ENCODE assay signal across 9 cellular contexts in the genomic region with DNA sequence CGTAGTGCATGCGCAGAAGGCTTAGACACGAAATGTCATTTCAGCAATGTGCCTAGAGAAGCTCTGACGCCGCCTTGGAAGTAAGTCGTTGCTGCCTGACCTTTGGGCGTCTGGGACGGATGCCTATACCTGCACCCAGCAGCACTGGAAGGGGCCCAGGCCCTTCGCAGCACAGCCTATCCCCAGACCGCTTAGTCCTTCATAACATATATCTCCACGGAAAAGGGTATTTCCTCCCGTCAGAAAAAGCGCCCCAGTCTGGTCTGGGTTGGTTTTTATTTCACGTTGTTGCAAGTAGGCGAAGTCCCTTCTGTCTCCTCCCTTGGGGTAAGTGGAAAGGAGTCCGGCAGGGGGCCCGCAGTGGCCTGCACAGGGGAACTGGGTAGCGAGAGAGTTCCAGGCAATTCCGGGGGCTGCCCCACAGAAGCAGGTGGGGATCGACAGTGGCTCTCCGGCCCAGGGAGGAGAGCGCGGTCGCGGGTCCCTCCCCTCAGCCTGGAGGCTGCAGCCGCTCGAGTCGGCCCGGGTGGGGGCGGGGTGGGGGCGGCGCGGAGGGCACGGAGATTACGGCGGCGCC. TPM values are rescaled to one million over a fixed set of nuclear protein-coding genes. Genes with fewer than 3 reads are reported as not detected.
DNase-seq lines count a peak whose midpoint lies in the region; ATAC-seq and TF ChIP-seq lines count a peak whose summit lies in the region.
"Had no signal": no experiment of that assay in that cellular context is flagged by ENCODE, and none has a peak within 500 bp of the region (broad histone marks: within the 10 kb centered on the region; RNA-seq: fewer than 3 reads in every experiment).

No MANE protein-coding gene starts in this region.

- H4K20me1 ChIP-seq in fibroblast of lung (ENCODE audit: control insufficient read depth, extremely low read depth, insufficient read depth, low read length), result no peaks in the 10 kb centered on the region

- H4K8ac ChIP-seq in neuronal stem cell (ENCODE audit: low read depth, low read length), result peak overlapping the region; percentile 82

- H3K4me3 ChIP-seq in fibroblast of lung (replicated peaks in 1 of 4; ENCODE audit: control extremely low read depth in 1 of 4, insufficient read depth in 1 of 4, low read depth in 3 of 4, low read length in 4 of 4) (peak overlapping the region; percentile 71 to 85 (median 75)), neuronal stem cell (ENCODE audit: low read length in 2 of 2) (peak overlapping the region; percentile 45 to 89)

- no peaks in the 10 kb centered on the region for H3K9me3 ChIP-seq in fibroblast of lung (ENCODE audit: control insufficient read depth, insufficient read depth, low read depth, low read length)
- H3K9me3 ChIP-seq in neuronal stem cell (replicated peaks in 1 of 2; ENCODE audit: control insufficient read depth in 2 of 2, insufficient read depth in 1 of 2, low read depth in 1 of 2, low read length in 2 of 2), result no peaks in the 10 kb centered on the region

- H3K23ac ChIP-seq in neuronal stem cell (ENCODE audit: low read depth, low read length, poor library complexity), result no peak overlapping the region

- H4K91ac ChIP-seq in neuronal stem cell (ENCODE audit: low read depth, low read length, poor library complexity), result no peak overlapping the region

- H3K9ac ChIP-seq in fibroblast of lung (ENCODE audit: insufficient read depth, low read length), result no peak overlapping the region
- H3K9ac ChIP-seq in neuronal stem cell (ENCODE audit: low read depth, low read length, poor library complexity), result peak overlapping the region; percentile 44

- H3K27ac ChIP-seq in fibroblast of lung (ENCODE audit: insufficient read depth, low read length) (peak overlapping the region; percentile 63), neuronal stem cell (replicated peaks; ENCODE audit: low read length) (no peak overlapping the region)

- peak overlapping the region; percentile 92 for H3K18ac ChIP-seq in neuronal stem cell (ENCODE audit: low read length)

- TF ChIP-seq POLR2A in GM18505 (IDR thresholded peaks at IDR 0.05; ENCODE audit: borderline replicate concordance, extremely low read depth, insufficient read depth, insufficient read length), result no peak

- H2BK12ac ChIP-seq in neuronal stem cell (ENCODE audit: low read length), result no peak overlapping the region

- no peaks in the 10 kb centered on the region for H3K36me3 ChIP-seq in fibroblast of lung (ENCODE audit: control insufficient read depth, insufficient read depth, low read length)
- no peaks in the 10 kb centered on the region for H3K36me3 ChIP-seq in neuronal stem cell (replicated peaks in 1 of 2; ENCODE audit: control insufficient read depth in 2 of 2, insufficient read depth in 2 of 2, low read length in 2 of 2)

- H3K4me1 ChIP-seq in fibroblast of lung (ENCODE audit: control insufficient read depth, extremely low read depth, insufficient read depth, low read length) (no peaks in the 10 kb centered on the region), neuronal stem cell (ENCODE audit: control insufficient read depth in 2 of 2, insufficient read depth in 1 of 2, low read depth in 1 of 2, low read length in 2 of 2) (peaks cover 0 to 4% of the 10 kb centered on the region in 2 donors)

- no peak overlapping the region for H2BK5ac ChIP-seq in neuronal stem cell (ENCODE audit: low read length)

- H3K4ac ChIP-seq in neuronal stem cell (ENCODE audit: low read length), result no peak overlapping the region

- peaks cover 3% of the 10 kb centered on the region for H3K79me1 ChIP-seq in neuronal stem cell (ENCODE audit: low read depth, low read length)

- no peak overlapping the region for H2BK15ac ChIP-seq in neuronal stem cell (ENCODE audit: low read length)

- peaks cover 23% of the 10 kb centered on the region for H3K79me2 ChIP-seq in fibroblast of lung (ENCODE audit: control insufficient read depth, insufficient read depth, low read length)

- peak; percentile 36 to 41 for TF ChIP-seq CTCF in fibroblast of lung (conservative IDR thresholded peaks at IDR 0.05 in 1 of 2, IDR thresholded peaks at IDR 0.05 in 1 of 2; ENCODE audit: low read depth in 1 of 2, low read length in 2 of 2)

- H3K14ac ChIP-seq in neuronal stem cell (ENCODE audit: low read length), result no peak overlapping the region

- no peak overlapping the region for H2AK5ac ChIP-seq in neuronal stem cell (ENCODE audit: low read depth, low read length)

- peak overlapping the region; percentile 74 for H2AFZ ChIP-seq in fibroblast of lung (ENCODE audit: low read length)
- H2AFZ ChIP-seq in neuronal stem cell (ENCODE audit: low read length), result peak overlapping the region; percentile 91

- H3K27me3 ChIP-seq in fibroblast of lung (ENCODE audit: control insufficient read depth, insufficient read depth, low read length) (no peaks in the 10 kb centered on the region), neuronal stem cell (ENCODE audit: control insufficient read depth in 3 of 3, insufficient read depth in 3 of 3, low read depth in 1 of 3, low read length in 3 of 3) (peaks cover 0 to 86% (median 19%) of the 10 kb centered on the region in 3 experiments)

- H3K4me2 ChIP-seq in fibroblast of lung (ENCODE audit: extremely low read depth, insufficient read depth, low read length), result peak overlapping the region; percentile 55
- H3K4me2 ChIP-seq in neuronal stem cell (ENCODE audit: insufficient read depth, low read length, poor library complexity, severe bottlenecking), result peak overlapping the region; percentile 91

- no peak overlapping the region for H2BK120ac ChIP-seq in neuronal stem cell (ENCODE audit: low read depth, low read length)

- DNase-seq in D341Med (ENCODE audit: low spot score), result peak; percentile 33
- DNase-seq in NCI-H2107 treated with DMSO at 0.1 percent for 48 hours (lab: John Stamatoyannopoulos, UW; ENCODE audit: unreplicated experiment), result peak; percentile 40
- peak; percentile 26 to 83 for DNase-seq in fibroblast of lung (ENCODE audit: low read depth in 2 of 2)
- DNase-seq in neuronal stem cell (ENCODE audit: low spot score), result peak; percentile 54
- DNase-seq in NCI-H2227 (lab: John Stamatoyannopoulos, UW; ENCODE audit: unreplicated experiment), result no peak
- DNase-seq in DMS114 treated with DMSO at 0.1 percent for 48 hours (lab: John Stamatoyannopoulos, UW; ENCODE audit: unreplicated experiment), result no peak

- ATAC-seq in GM18505 (IDR thresholded peaks at IDR 0.05; ENCODE audit: unreplicated experiment) (no peak), GM21619 (IDR thresholded peaks at IDR 0.05; ENCODE audit: unreplicated experiment) (no peak)
- ATAC-seq: esophagus mucosa had no signal

- no CpG with 5 or more reads among the region's 37 CpGs for WGBS in neuronal stem cell (ENCODE audit: extremely low coverage in 2 of 2, insufficient read length in 2 of 2, insufficient replicate concordance in 1 of 2), 2 donors

RNA-seq across cellular contexts. Expression of a gene that starts 0.6 kb away (rescaled TPM):
- total RNA-seq in fibroblast of lung, result 23.9 and 38.0 TPM in 2 replicates
- 4.6 and 17.7 TPM in 2 replicates for polyA plus RNA-seq in fibroblast of lung
- polyA plus RNA-seq in fibroblast of lung (2012), result 2.8 and 8.6 TPM in 2 replicates
- 11.2 and 29.3 TPM in 2 replicates for polyA minus RNA-seq in fibroblast of lung (ENCODE audit: low replicate concordance)
- polyA plus RNA-seq in neuronal stem cell (2013, experiment 1 of 2), result 4.1 TPM
- 4.5 TPM for polyA plus RNA-seq in neuronal stem cell (2013, experiment 2 of 2)

Comparison
In these comparisons a context has a peak if more than half of its experiments do, and no peak if none do; other contexts are left out.
1. DNase-seq: peak in D341Med (single experiment), NCI-H2107 treated with DMSO at 0.1 percent for 48 hours (single experiment), fibroblast of lung (2 of 2) and neuronal stem cell (single experiment); none in NCI-H2227 (single experiment) and DMS114 treated with DMSO at 0.1 percent for 48 hours (single experiment).